8 cellular contexts compared by ENCODE assay signal in the genomic region with DNA sequence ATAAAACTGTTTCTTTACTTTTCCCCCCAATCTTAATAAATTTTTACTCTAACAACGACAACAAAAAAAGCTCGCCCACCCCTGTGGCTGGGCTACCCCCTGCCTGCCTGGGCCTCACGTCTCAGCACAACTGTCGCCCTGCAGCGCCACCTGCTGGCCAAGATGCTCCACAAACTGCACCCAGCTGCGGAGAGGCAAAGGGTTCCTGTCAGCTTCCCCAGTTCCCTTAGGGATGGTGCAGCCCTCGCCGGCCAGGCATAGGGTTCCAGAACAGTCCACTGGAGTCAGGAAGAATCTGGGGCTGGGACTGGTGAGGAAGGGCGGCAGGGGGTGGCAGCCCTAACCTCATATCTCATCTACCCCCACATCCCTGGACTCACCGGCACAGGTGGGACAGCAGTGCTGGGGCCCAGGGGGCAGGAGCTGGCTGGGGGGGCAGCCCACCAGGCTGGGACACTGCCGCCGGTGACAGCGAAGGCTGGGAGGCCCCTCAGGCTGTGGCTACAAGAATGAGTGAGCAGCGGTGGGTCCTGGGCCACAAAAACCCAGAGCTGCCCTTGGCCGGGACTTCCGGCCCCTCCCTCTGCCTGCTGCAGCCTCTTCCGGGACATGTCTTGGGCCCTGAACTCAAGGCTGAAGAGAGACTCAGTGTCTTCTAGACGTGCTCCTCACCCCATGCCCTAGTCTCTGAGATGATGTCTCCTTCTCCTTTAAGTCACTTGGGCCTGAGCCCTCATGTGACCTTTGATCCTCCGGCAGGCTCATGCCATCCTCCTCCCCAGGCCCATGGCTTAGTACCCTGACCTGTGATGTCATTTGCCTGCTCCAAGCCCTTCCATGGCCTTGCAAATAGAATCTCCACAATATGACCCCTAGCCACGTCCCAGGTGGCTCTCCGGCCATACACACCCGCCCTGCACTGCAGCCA. TPM values are rescaled to one million over a fixed set of nuclear protein-coding genes. Genes with fewer than 3 reads are reported as not detected.
DNase-seq lines count a peak whose midpoint lies in the region; ATAC-seq and TF ChIP-seq lines count a peak whose summit lies in the region.

No MANE protein-coding gene starts in this region.

- DNase-seq in NCI-H1436 (lab: John Stamatoyannopoulos, UW): peak; percentile 43
- DNase-seq in NCI-H1436 treated with DMSO at 0.1 percent for 48 hours (lab: John Stamatoyannopoulos, UW): no peak
- peak; percentile 11 for DNase-seq in NCI-H510A (lab: John Stamatoyannopoulos, UW)
- DNase-seq in activated CD4-positive, alpha-beta T cell treated with anti-CD3 and anti-CD28 coated beads for 1 hour: peak; percentile 76
- DNase-seq in central memory CD4-positive, alpha-beta T cell: peak; percentile 70
- DNase-seq in stimulated activated CD4-positive, alpha-beta T cell treated with anti-CD3 and anti-CD28 coated beads, TNF-alpha, amount 100 ng/mL, for 4 hours (ENCODE audit: low read depth in 3 of 3): peak; percentile 68 to 83 (median 73)

- no peaks in the 10 kb centered on the region for H3K27me3 ChIP-seq in liver (ENCODE audit: control insufficient read depth in 4 of 4, insufficient read depth in 4 of 4, low read length in 3 of 4)

- H3K27ac ChIP-seq in liver (ENCODE audit: low read depth in 1 of 2, low read length in 2 of 2): no peak overlapping the region

- no peak overlapping the region for H3K4me3 ChIP-seq in liver (ENCODE audit: low read depth in 1 of 3, low read length in 3 of 3)

- ATAC-seq in HG03039 (IDR thresholded peaks at IDR 0.05; ENCODE audit: unreplicated experiment): peak; percentile 45

- no peaks in the 10 kb centered on the region for H3K9me3 ChIP-seq in liver (ENCODE audit: control insufficient read depth in 4 of 4, low read length in 3 of 4)

- peak in 1 of 2 donors; percentile 88 for TF ChIP-seq RAD21 in liver (IDR thresholded peaks at IDR 0.05)

- 50% methylated on average over 22 of the region's 22 CpGs for WGBS in liver

- TF ChIP-seq CTCF in liver (IDR thresholded peaks at IDR 0.05; ENCODE audit: low read depth, low read length, missing input control): peak; percentile 77

- peaks cover 0 to 7% (median 0%) of the 10 kb centered on the region in 4 donors for H3K4me1 ChIP-seq in liver (ENCODE audit: control insufficient read depth in 4 of 4, insufficient read depth in 4 of 4, low read length in 3 of 4)

- no peaks in the 10 kb centered on the region for H3K36me3 ChIP-seq in liver (ENCODE audit: control insufficient read depth in 4 of 4, insufficient read depth in 3 of 4, low read depth in 1 of 4, low read length in 3 of 4)

- H3K9ac ChIP-seq in liver (ENCODE audit: low read depth in 1 of 2, low read length in 2 of 2): no peak overlapping the region

TF ChIP-seq in liver, 16 proteins besides CTCF, POLR2A, EP300 and RAD21:
- TF ChIP-seq GABPA (IDR thresholded peaks at IDR 0.05 in 1 of 2, conservative IDR thresholded peaks at IDR 0.05 in 1 of 2) (no peak), FOXA2 (IDR thresholded peaks at IDR 0.05) (no peak), SP1 (IDR thresholded peaks at IDR 0.05) (no peak), FOXA1 (IDR thresholded peaks at IDR 0.05) (no peak), NR2F2 (IDR thresholded peaks at IDR 0.05) (no peak), REST (IDR thresholded peaks at IDR 0.05) (no peak), HNF4A (conservative IDR thresholded peaks at IDR 0.05) (no peak), TAF1 (conservative IDR thresholded peaks at IDR 0.05) (no peak), HNF4G (IDR thresholded peaks at IDR 0.05) (no peak), EGR1 (IDR thresholded peaks at IDR 0.05; ENCODE audit: low read depth in 2 of 2) (no peak), YY1 (IDR thresholded peaks at IDR 0.05) (no peak), JUND (IDR thresholded peaks at IDR 0.05) (no peak), RXRA (IDR thresholded peaks at IDR 0.05) (no peak)
- TF ChIP-seq, protein P1, sequence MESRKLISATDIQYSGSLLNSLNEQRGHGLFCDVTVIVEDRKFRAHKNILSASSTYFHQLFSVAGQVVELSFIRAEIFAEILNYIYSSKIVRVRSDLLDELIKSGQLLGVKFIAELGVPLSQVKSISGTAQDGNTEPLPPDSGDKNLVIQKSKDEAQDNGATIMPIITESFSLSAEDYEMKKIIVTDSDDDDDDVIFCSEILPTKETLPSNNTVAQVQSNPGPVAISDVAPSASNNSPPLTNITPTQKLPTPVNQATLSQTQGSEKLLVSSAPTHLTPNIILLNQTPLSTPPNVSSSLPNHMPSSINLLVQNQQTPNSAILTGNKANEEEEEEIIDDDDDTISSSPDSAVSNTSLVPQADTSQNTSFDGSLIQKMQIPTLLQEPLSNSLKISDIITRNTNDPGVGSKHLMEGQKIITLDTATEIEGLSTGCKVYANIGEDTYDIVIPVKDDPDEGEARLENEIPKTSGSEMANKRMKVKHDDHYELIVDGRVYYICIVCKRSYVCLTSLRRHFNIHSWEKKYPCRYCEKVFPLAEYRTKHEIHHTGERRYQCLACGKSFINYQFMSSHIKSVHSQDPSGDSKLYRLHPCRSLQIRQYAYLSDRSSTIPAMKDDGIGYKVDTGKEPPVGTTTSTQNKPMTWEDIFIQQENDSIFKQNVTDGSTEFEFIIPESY (IDR thresholded peaks at IDR 0.05): no peak
- TF ChIP-seq, protein P2, sequence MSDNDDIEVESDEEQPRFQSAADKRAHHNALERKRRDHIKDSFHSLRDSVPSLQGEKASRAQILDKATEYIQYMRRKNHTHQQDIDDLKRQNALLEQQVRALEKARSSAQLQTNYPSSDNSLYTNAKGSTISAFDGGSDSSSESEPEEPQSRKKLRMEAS (IDR thresholded peaks at IDR 0.05): no peak
- TF ChIP-seq, protein P3, sequence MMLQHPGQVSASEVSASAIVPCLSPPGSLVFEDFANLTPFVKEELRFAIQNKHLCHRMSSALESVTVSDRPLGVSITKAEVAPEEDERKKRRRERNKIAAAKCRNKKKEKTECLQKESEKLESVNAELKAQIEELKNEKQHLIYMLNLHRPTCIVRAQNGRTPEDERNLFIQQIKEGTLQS (IDR thresholded peaks at IDR 0.05): no peak
TF ChIP-seq in liver: peak in this region for 0.

RNA-seq across cellular contexts. Expression of gene ATP6V1F, which starts 21.2 kb away (rescaled TPM):
- total RNA-seq in liver: 10 to 100 TPM; 23.1 to 25.6 TPM
- 100 to 1,000 TPM in 1 of 2 donors, 10 to 100 TPM in 1; 68.6 to 111 TPM for polyA plus RNA-seq in liver

RNA-seq across cellular contexts. Expression of gene KCP, which starts 26.6 kb away (rescaled TPM):
- total RNA-seq in liver: under 1 TPM; 0.05 to 0.08 TPM
- under 1 TPM in 1 of 2 donors, not detected in 1; 0.02 TPM for polyA plus RNA-seq in liver

RNA-seq across cellular contexts. Expression of gene FLNC, which starts 53.7 kb away (rescaled TPM):
- total RNA-seq in liver: 1 to 10 TPM in 1 of 2 donors, under 1 TPM in 1; 0.70 to 2.3 TPM
- polyA plus RNA-seq in liver: under 1 TPM; 0.03 to 0.37 TPM

RNA-seq across cellular contexts. Expression of gene IRF5, which starts 53.8 kb away (rescaled TPM):
- 1 to 10 TPM; 4.4 to 6.2 TPM for total RNA-seq in liver
- polyA plus RNA-seq in liver: 1 to 10 TPM; 4.3 to 4.6 TPM
